ENCODE assay signal across 8 cellular contexts in the genomic region with DNA sequence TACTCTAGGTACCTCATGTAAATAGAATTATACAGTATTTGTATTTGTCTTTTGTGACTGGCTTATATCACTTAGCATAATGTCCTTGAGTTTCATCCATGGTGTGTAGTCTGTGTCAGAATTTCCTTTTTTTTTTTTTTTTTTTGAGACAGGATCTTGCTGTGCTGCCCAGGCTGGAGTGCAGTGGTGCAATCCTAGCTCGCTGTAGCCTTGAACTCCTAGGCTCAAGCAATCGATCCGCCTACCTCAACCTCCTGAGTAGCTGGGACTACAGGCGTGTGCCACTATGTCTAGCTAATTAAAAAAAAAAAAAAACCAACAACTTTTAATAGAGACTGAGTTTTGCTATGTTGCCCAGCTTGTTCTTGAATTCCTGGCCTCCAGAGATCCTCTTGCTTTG.
"Had no signal": no experiment of that assay in that cellular context is flagged by ENCODE, and none has a peak within 500 bp of the region (broad histone marks: within the 10 kb centered on the region; RNA-seq: fewer than 3 reads in every experiment).

No MANE protein-coding gene starts in this region.

- ATAC-seq: GM12878 had no signal

- H3K4me3 ChIP-seq: GM12878 had no signal

- FAIRE-seq: G401.6, GM12878, GM12891, GM12892, GM18507, GM19239 had no signal

- DNase-seq: GDM1, GF-D8 had no signal
